Comparison of ENCODE assay signal across 27 cellular contexts in genomic region chr11:71091506-71092265, GRCh38.
"Had no signal": no experiment of that assay in that cellular context is flagged by ENCODE, and none has a peak within 500 bp of the region (broad histone marks: within the 10 kb centered on the region; RNA-seq: fewer than 3 reads in every experiment).

No MANE protein-coding gene starts in this region.

- H3K4me1 ChIP-seq: stomach, suprapubic skin, testis, tibial artery, tibial nerve, transverse colon, upper lobe of left lung, upper lobe of right lung, uterus, vagina had no signal

- H3K27ac ChIP-seq: stomach, suprapubic skin, testis, thoracic aorta, tibial artery, tibial nerve, transverse colon, upper lobe of left lung, upper lobe of right lung, uterus, vagina had no signal

- H3K36me3 ChIP-seq: suprapubic skin, thoracic aorta, thyroid gland, tibial artery, tibial nerve, transverse colon, uterus, vagina had no signal

- H3K4me1 Mint-ChIP-seq: stimulated activated effector memory CD8-positive, alpha-beta T cell treated with anti-CD3 and anti-CD28 coated beads, Interleukin-12 subunit alpha, Interleukin-12 subunit beta, amount 100 ng/mL, for 72 hours; stimulated activated memory B cell treated with anti-CD40 and anti-IgM and Interleukin-4, amounts not matched to agents 10 μg/mL and 1 μg/mL and 100 μg/mL, for 72 hours; stimulated activated naive CD8-positive, alpha-beta T cell treated with anti-CD3 and anti-CD28 coated beads, Interleukin-15, amount 100 ng/mL, for 72 hours had no signal

- H3K27me3 Mint-ChIP-seq: stimulated activated naive CD8-positive, alpha-beta T cell treated with anti-CD3 and anti-CD28 coated beads, Interleukin-15, Interleukin-2, amounts not matched to agents 100 ng/mL and 50 ng/mL, for 24 hours; type B pancreatic cell had no signal

- H3K36me3 Mint-ChIP-seq: stimulated activated effector memory CD8-positive, alpha-beta T cell treated with anti-CD3 and anti-CD28 coated beads, Interleukin-12 subunit alpha, Interleukin-12 subunit beta, amount 100 ng/mL, for 72 hours; stimulated activated memory B cell treated with anti-CD40 and anti-IgM and Interleukin-4, amounts not matched to agents 10 μg/mL and 1 μg/mL and 100 μg/mL, for 72 hours; stimulated activated naive B cell treated with anti-CD40 and anti-IgM and Interleukin-4, amounts not matched to agents 10 μg/mL and 1 μg/mL and 100 μg/mL, for 72 hours had no signal

- H3K4me3 Mint-ChIP-seq: stimulated activated effector memory CD8-positive, alpha-beta T cell treated with anti-CD3 and anti-CD28 coated beads, Interleukin-12 subunit alpha, Interleukin-12 subunit beta, amount 100 ng/mL, for 72 hours; stimulated activated memory B cell treated with anti-CD40 and anti-IgM and Interleukin-4, amounts not matched to agents 10 μg/mL and 1 μg/mL and 100 μg/mL, for 72 hours; stimulated activated naive B cell treated with anti-CD40 and anti-IgM and Interleukin-4, amounts not matched to agents 10 μg/mL and 1 μg/mL and 100 μg/mL, for 72 hours; stimulated activated naive CD8-positive, alpha-beta T cell treated with anti-CD3 and anti-CD28 coated beads, Interleukin-15, amount 100 ng/mL, for 72 hours; stimulated activated naive CD8-positive, alpha-beta T cell treated with anti-CD3 and anti-CD28 coated beads, Interleukin-15, Interleukin-2, amounts not matched to agents 100 ng/mL and 50 ng/mL, for 24 hours; type B pancreatic cell had no signal

- H3K27ac Mint-ChIP-seq: stimulated activated effector memory CD8-positive, alpha-beta T cell treated with anti-CD3 and anti-CD28 coated beads, Interleukin-12 subunit alpha, Interleukin-12 subunit beta, amount 100 ng/mL, for 72 hours; stimulated activated memory B cell treated with anti-CD40 and anti-IgM and Interleukin-4, amounts not matched to agents 10 μg/mL and 1 μg/mL and 100 μg/mL, for 72 hours; stimulated activated naive B cell treated with anti-CD40 and anti-IgM and Interleukin-4, amounts not matched to agents 10 μg/mL and 1 μg/mL and 100 μg/mL, for 72 hours; stimulated activated naive CD8-positive, alpha-beta T cell treated with anti-CD3 and anti-CD28 coated beads, Interleukin-15, Interleukin-2, amounts not matched to agents 100 ng/mL and 50 ng/mL, for 24 hours; type B pancreatic cell had no signal

- DNase-seq: stimulated activated CD4-positive, alpha-beta T cell treated with anti-CD3 and anti-CD28 coated beads, Interleukin-2, amount 100 ng/mL, for 48 hours; stimulated activated CD4-positive, alpha-beta T cell treated with anti-CD3 and anti-CD28 coated beads, Interleukin-4, amount 100 ng/mL, for 1 hour; stimulated activated CD4-positive, alpha-beta T cell treated with anti-CD3 and anti-CD28 coated beads, Interleukin-4, amount 100 ng/mL, for 24 hours; stimulated activated CD4-positive, alpha-beta T cell treated with anti-CD3 and anti-CD28 coated beads, Interleukin-4, amount 100 ng/mL, for 4 hours; stimulated activated CD8-positive, alpha-beta memory T cell treated with anti-CD3 and anti-CD28 coated beads, Interleukin-4, amount 100 ng/mL, for 48 hours; stimulated activated naive B cell treated with anti-CD40 and anti-IgM and Interleukin-4, amounts not matched to agents 10 μg/mL and 1 μg/mL and 100 μg/mL, for 72 hours; stimulated activated naive CD4-positive, alpha-beta T cell; stimulated activated naive CD4-positive, alpha-beta T cell treated with Interleukin-2 at 50 U/mL for 16 hours; stimulated activated naive CD8-positive, alpha-beta T cell treated with anti-CD3 and anti-CD28 coated beads, Interleukin-15, amount 100 ng/mL, for 72 hours; stimulated activated naive CD8-positive, alpha-beta T cell treated with anti-CD3 and anti-CD28 coated beads, Interleukin-15, Interleukin-2, amounts not matched to agents 100 U/mL and 50 U/mL, for 24 hours; stomach; substantia nigra; testis; thyroid gland; tibial artery; transverse colon; upper lobe of left lung; upper lobe of right lung; uterus had no signal

- H3K27me3 ChIP-seq: suprapubic skin, testis, thyroid gland, tibial nerve, transverse colon, upper lobe of left lung, upper lobe of right lung, uterus, vagina had no signal

- H3K9me3 Mint-ChIP-seq: stimulated activated effector memory CD8-positive, alpha-beta T cell treated with anti-CD3 and anti-CD28 coated beads, Interleukin-12 subunit alpha, Interleukin-12 subunit beta, amount 100 ng/mL, for 72 hours; stimulated activated memory B cell treated with anti-CD40 and anti-IgM and Interleukin-4, amounts not matched to agents 10 μg/mL and 1 μg/mL and 100 μg/mL, for 72 hours; stimulated activated naive B cell treated with anti-CD40 and anti-IgM and Interleukin-4, amounts not matched to agents 10 μg/mL and 1 μg/mL and 100 μg/mL, for 72 hours; stimulated activated naive CD8-positive, alpha-beta T cell treated with anti-CD3 and anti-CD28 coated beads, Interleukin-15, amount 100 ng/mL, for 72 hours; stimulated activated naive CD8-positive, alpha-beta T cell treated with anti-CD3 and anti-CD28 coated beads, Interleukin-15, Interleukin-2, amounts not matched to agents 100 ng/mL and 50 ng/mL, for 24 hours; type B pancreatic cell had no signal

- H3K9me3 ChIP-seq: stomach, suprapubic skin, testis, thoracic aorta, thyroid gland, tibial artery, tibial nerve, transverse colon, upper lobe of left lung, upper lobe of right lung, uterus, vagina had no signal

- H3K4me3 ChIP-seq: stomach, suprapubic skin, testis, thoracic aorta, thyroid gland, tibial artery, tibial nerve, transverse colon, upper lobe of left lung, upper lobe of right lung, uterus, vagina had no signal

- ATAC-seq: stimulated activated effector memory CD8-positive, alpha-beta T cell treated with anti-CD3 and anti-CD28 coated beads, Interleukin-12 subunit alpha, Interleukin-12 subunit beta, amount 100 ng/mL, for 72 hours; stimulated activated memory B cell treated with anti-CD40 and anti-IgM and Interleukin-4, amounts not matched to agents 10 μg/mL and 1 μg/mL and 100 μg/mL, for 72 hours; stimulated activated naive B cell treated with anti-CD40 and anti-IgM and Interleukin-4, amounts not matched to agents 10 μg/mL and 1 μg/mL and 100 μg/mL, for 72 hours; stimulated activated naive CD8-positive, alpha-beta T cell treated with anti-CD3 and anti-CD28 coated beads, Interleukin-15, amount 100 ng/mL, for 72 hours; stimulated activated naive CD8-positive, alpha-beta T cell treated with anti-CD3 and anti-CD28 coated beads, Interleukin-15, Interleukin-2, amounts not matched to agents 100 U/mL and 50 U/mL, for 24 hours; upper lobe of right lung had no signal
